Comparison of ENCODE assay signal across 31 cellular contexts in genomic region chr9:37979844-37980243, GRCh38.
"Had no signal": no experiment of that assay in that cellular context is flagged by ENCODE, and none has a peak within 500 bp of the region (broad histone marks: within the 10 kb centered on the region; RNA-seq: fewer than 3 reads in every experiment).

No MANE protein-coding gene starts in this region.

- ATAC-seq: activated CD8-positive, alpha-beta T cell treated with anti-CD3 and anti-CD28 coated beads for 36 hours; activated T-cell treated with anti-CD3 and anti-CD28 coated beads, Interleukin-2, amount 50 U/mL, for 72 hours; activated T-helper 17 cell treated with anti-CD3 and anti-CD28 coated beads, Interleukin-2, amount 50 U/mL, for 72 hours; SK-N-SH treated with all-trans-retinoic acid at 6 μM for 48 hours had no signal

- H3K36me3 ChIP-seq: cardiac muscle cell, MG63 had no signal

- H3K9me3 ChIP-seq: MG63, SJSA1 had no signal

- H3K27me3 ChIP-seq: cardiac muscle cell, MG63, SJSA1 had no signal

- H3K4me3 ChIP-seq: cardiac muscle cell, MG63, PC-9, SJSA1 had no signal

- H2AFZ ChIP-seq: PC-9 had no signal

- H3K27ac ChIP-seq: cardiac muscle cell, PC-9, SJSA1, WERI-Rb-1 had no signal

- H3K4me2 ChIP-seq: PC-9 had no signal

- DNase-seq: activated CD4-positive, alpha-beta T cell treated with anti-CD3 and anti-CD28 coated beads for 1 hour; activated CD4-positive, alpha-beta T cell treated with anti-CD3 and anti-CD28 coated beads for 48 hours; activated CD4-positive, CD25-positive, alpha-beta regulatory T cell; activated CD8-positive, alpha-beta T cell treated with anti-CD3 and anti-CD28 coated beads for 36 hours; activated effector memory CD4-positive, alpha-beta T cell treated with anti-CD3 and anti-CD28 coated beads, Interleukin-2, amount 50 U/mL, for 16 hours; activated naive CD4-positive, alpha-beta T cell; activated naive CD4-positive, alpha-beta T cell treated with anti-CD3 and anti-CD28 coated beads, Interleukin-2, amount 50 U/mL, for 16 hours; activated naive CD8-positive, alpha-beta T cell treated with anti-CD3 and anti-CD28 coated beads for 36 hours; activated T-cell treated with anti-CD3 and anti-CD28 coated beads, Interleukin-2, amount 50 U/mL, for 1 hour; activated T-cell treated with anti-CD3 and anti-CD28 coated beads, Interleukin-2, amount 50 U/mL, for 72 hours; amniotic stem cell; Kasumi-1; KG1; MG63; NCI-H1048; NCI-H1105 treated with DMSO at 0.1 percent for 48 hours; NCI-H1436 treated with DMSO at 0.1 percent for 48 hours; NCI-H1694 treated with DMSO at 0.1 percent for 48 hours; NCI-H2029; NCI-H345; NCI-H524 treated with DMSO at 0.1 percent for 48 hours; PC-9; SHP77; T-helper 1 cell; T-helper 2 cell; T-helper 9 cell; WERI-Rb-1 had no signal
